Comparison of ENCODE assay signal across 8 cellular contexts in the genomic region with DNA sequence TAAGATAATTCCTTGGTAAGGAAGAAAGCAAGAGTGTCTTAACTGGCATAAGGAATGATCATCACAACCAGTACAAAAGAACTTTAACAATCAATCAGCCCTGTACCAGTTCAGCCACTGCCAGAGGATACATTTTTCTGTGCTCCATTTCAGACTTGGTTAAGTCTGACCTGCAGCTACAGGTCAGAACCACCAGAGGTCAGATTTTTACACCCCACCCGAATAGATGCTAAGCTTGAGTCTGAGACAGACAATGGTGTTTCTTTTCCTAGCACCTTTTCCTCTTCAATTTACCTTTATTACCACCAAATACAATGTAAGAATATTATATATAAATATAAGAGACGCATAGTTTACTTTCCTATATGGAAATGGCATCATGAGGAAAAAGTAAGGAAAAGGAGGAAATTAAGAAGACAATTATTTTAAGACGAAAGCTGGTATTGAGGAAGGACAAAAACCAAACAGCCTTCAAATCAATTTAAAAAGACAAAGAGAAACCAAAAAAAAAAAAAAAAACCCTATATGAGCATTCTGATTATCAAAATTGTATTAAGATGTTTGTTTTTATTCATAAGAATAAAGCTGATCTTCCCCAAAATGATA.
DNase-seq lines count a peak whose midpoint lies in the region; ATAC-seq, FAIRE-seq and TF ChIP-seq lines count a peak whose summit lies in the region.

No MANE protein-coding gene starts in this region.

- no peak for TF ChIP-seq POLR2A in A549 (IDR thresholded peaks at IDR 0.05; ENCODE audit: low read length)

- no peaks in the 10 kb centered on the region for H3K9me3 ChIP-seq in A549
- no peaks in the 10 kb centered on the region for H3K9me3 ChIP-seq in T-helper 17 cell (ENCODE audit: control insufficient read depth, low read length, poor library complexity, severe bottlenecking)

- no peaks in the 10 kb centered on the region for H3K36me3 Mint-ChIP-seq in T-helper 17 cell (ENCODE audit: low read depth)

- no peak overlapping the region for H3K27ac Mint-ChIP-seq in T-helper 17 cell

- DNase-seq in A549 (ENCODE audit: low read depth in 1 of 2, low spot score in 1 of 2) (peak; percentile 49 to 51), GM03348 (ENCODE audit: low spot score) (peak; percentile 75), HT1080 (ENCODE audit: low read depth) (peak; percentile 67), T-helper 17 cell (no peak), glomerular endothelial cell (ENCODE audit: extremely low read depth, low read depth, low spot score) (peak; percentile 7), retinal pigment epithelial cell (ENCODE audit: low read depth) (no peak)
- no peak for DNase-seq in stimulated activated CD4-positive, alpha-beta T cell treated with anti-CD3 and anti-CD28 coated beads, Interleukin-4, amount 100 ng/mL, for 4 hours

- H3K4me2 ChIP-seq in A549, result no peak overlapping the region

- no peak overlapping the region for H3K27ac ChIP-seq in A549

- peaks cover 62% of the 10 kb centered on the region for H3K27me3 Mint-ChIP-seq in T-helper 17 cell

- CTCF ChIA-PET in A549 (lab: Yijun Ruan, JAX), result interaction anchor here (0.7 to 2.2 kb wide), 14 partner anchors 11 to 706 kb away, joined by 3 to 10 read pairs (median 4); no protein-coding TSS in a partner anchor

- no peaks in the 10 kb centered on the region for H3K4me1 Mint-ChIP-seq in T-helper 17 cell

- 34% methylated on average over 3 of the region's 3 CpGs for WGBS in A549 (ENCODE audit: missing lambda C conversion rate)

- TF ChIP-seq EP300 in A549 (IDR thresholded peaks at IDR 0.05), result no peak

- POLR2A ChIA-PET in A549 (lab: Yijun Ruan, JAX), result no interaction called here

- TF ChIP-seq CTCF in A549 (IDR thresholded peaks at IDR 0.05), result peak; percentile 66
- peak; percentile 83 for TF ChIP-seq CTCF in retinal pigment epithelial cell (conservative IDR thresholded peaks at IDR 0.05; ENCODE audit: low read depth, low read length)

- peak; percentile 72 to 73 for TF ChIP-seq RAD21 in A549 (conservative IDR thresholded peaks at IDR 0.05 in 1 of 2, IDR thresholded peaks at IDR 0.05 in 1 of 2)

- H3K4me3 Mint-ChIP-seq in T-helper 17 cell, result no peak overlapping the region

- ATAC-seq in A549 (peak; percentile 65 to 72; a peak in 4 of 6 replicates), GM21825 (IDR thresholded peaks at IDR 0.05; ENCODE audit: unreplicated experiment) (peak; percentile 88), T-helper 17 cell (peak; percentile 40)

- no peak for FAIRE-seq in A549 (lab: Jason Lieb, UNC)

- H3K4me3 ChIP-seq in A549, result no peak overlapping the region
- no peak overlapping the region for H3K4me3 ChIP-seq in retinal pigment epithelial cell (ENCODE audit: low read length)

- H3K4me1 ChIP-seq in A549, result peaks cover 5% of the 10 kb centered on the region; the same call in 1 of the 3 replicates

TF ChIP-seq in A549, 52 proteins besides CTCF, POLR2A, EP300 and RAD21:
- TF ChIP-seq SMC3 (IDR thresholded peaks at IDR 0.05) (peak; percentile 81), PHF8 (IDR thresholded peaks at IDR 0.05; ENCODE audit: borderline replicate concordance, low read depth) (no peak)

Comparison
In these comparisons a context has a peak if more than half of its experiments do, and no peak if none do; other contexts are left out.
1. DNase-seq: peak in A549 (2 of 2), GM03348 (single experiment), HT1080 (single experiment) and glomerular endothelial cell (single experiment); none in T-helper 17 cell (0 of 3), retinal pigment epithelial cell (single experiment) and stimulated activated CD4-positive, alpha-beta T cell treated with anti-CD3 and anti-CD28 coated beads, Interleukin-4, amount 100 ng/mL, for 4 hours (0 of 2).
2. Peak in every context shown above with its lines, with median percentiles within 50 percentile points of each other: ATAC-seq.